Comparison of ENCODE assay signal across 18 cellular contexts in genomic region chr17:17033466-17033865, GRCh38. TPM values are rescaled to one million over a fixed set of nuclear protein-coding genes. Genes with fewer than 3 reads are reported as not detected.
DNase-seq lines count a peak whose midpoint lies in the region; ATAC-seq, FAIRE-seq and TF ChIP-seq lines count a peak whose summit lies in the region.
"Had no signal": no experiment of that assay in that cellular context is flagged by ENCODE, and none has a peak within 500 bp of the region (broad histone marks: within the 10 kb centered on the region; RNA-seq: fewer than 3 reads in every experiment).

No MANE protein-coding gene starts in this region.

- H3K4me3 ChIP-seq in SJSA1 (no peak overlapping the region), endodermal cell (ENCODE audit: low read length) (no peak overlapping the region), osteoblast (ENCODE audit: insufficient read depth, low read length) (no peak overlapping the region)
- H3K4me3 ChIP-seq: HAP-1 had no signal

- H3K4me1 ChIP-seq in SJSA1 (replicated peaks), result peaks cover 93% of the 10 kb centered on the region
- peaks cover 12% of the 10 kb centered on the region for H3K4me1 ChIP-seq in endodermal cell (ENCODE audit: control insufficient read depth, insufficient read depth, low read length)
- H3K4me1 ChIP-seq in osteoblast (ENCODE audit: insufficient read depth, low read length), result peaks cover 53% of the 10 kb centered on the region

- intact Hi-C loops in activated CD8-positive, alpha-beta T cell treated with anti-CD3 and anti-CD28 coated beads for 36 hours (cut with micrococcal nuclease), result no loop called here

- peaks cover 37% of the 10 kb centered on the region for H3K4me1 Mint-ChIP-seq in endodermal cell
- peaks cover 38% of the 10 kb centered on the region for H3K4me1 Mint-ChIP-seq in type B pancreatic cell (ENCODE audit: unreplicated experiment)
- no peaks in the 10 kb centered on the region for H3K4me1 Mint-ChIP-seq in activated CD8-positive, alpha-beta T cell treated with anti-CD3 and anti-CD28 coated beads for 36 hours (ENCODE audit: low read depth)
- H3K4me1 Mint-ChIP-seq: CD4-positive, alpha-beta memory T cell had no signal

- WGBS in endodermal cell (ENCODE audit: insufficient coverage in 1 of 2, insufficient read length in 1 of 2), 2 experiments, result 86 to 87% methylated on average over 5 to 7 of the region's 7 CpGs

- H3K9me3 Mint-ChIP-seq in endodermal cell (no peaks in the 10 kb centered on the region), type B pancreatic cell (no peaks in the 10 kb centered on the region)
- no peaks in the 10 kb centered on the region for H3K9me3 Mint-ChIP-seq in activated CD8-positive, alpha-beta T cell treated with anti-CD3 and anti-CD28 coated beads for 36 hours
- H3K9me3 Mint-ChIP-seq: CD4-positive, alpha-beta memory T cell had no signal

- peak overlapping the region; percentile 89 for H3K27ac ChIP-seq in SJSA1
- no peak overlapping the region for H3K27ac ChIP-seq in endodermal cell (ENCODE audit: low read depth, low read length)
- peak overlapping the region; percentile 38 for H3K27ac ChIP-seq in osteoblast (ENCODE audit: low read depth, low read length)
- H3K27ac ChIP-seq: HL-60 had no signal

- no peak for ATAC-seq in activated CD8-positive, alpha-beta T cell treated with anti-CD3 and anti-CD28 coated beads for 36 hours

- H3K79me2 ChIP-seq in osteoblast (ENCODE audit: insufficient read depth, low read length), result no peaks in the 10 kb centered on the region

- POLR2A ChIA-PET in activated CD8-positive, alpha-beta T cell treated with anti-CD3 and anti-CD28 coated beads for 36 hours (lab: Charles Lee), result interaction anchor here (0.7 kb wide), 1 partner anchor 174 kb away, joined by 3 read pairs; no protein-coding TSS in a partner anchor

- H4K20me1 ChIP-seq in osteoblast (ENCODE audit: insufficient read depth, low read length), result no peaks in the 10 kb centered on the region

- no peak overlapping the region for H3K9ac ChIP-seq in endodermal cell (ENCODE audit: extremely low read depth, low read length, poor library complexity, severe bottlenecking)

- DNase-seq in SJSA1 (ENCODE audit: low read depth in 1 of 2, low spot score in 2 of 2) (peak in 1 of 2 experiments; percentile 70), endodermal cell (peak; percentile 37), osteoblast (ENCODE audit: insufficient read length, low spot score, missing footprints) (peak; percentile 39), type B pancreatic cell (ENCODE audit: extremely low spot score, unreplicated experiment) (no peak), cortex of kidney (lab: John Stamatoyannopoulos, UW) (no peak), GM19239 (ENCODE audit: insufficient read length, low spot score) (no peak)
- no peak for DNase-seq in activated CD8-positive, alpha-beta T cell treated with anti-CD3 and anti-CD28 coated beads for 36 hours
- DNase-seq: Calu3; CD4-positive, alpha-beta memory T cell; NCI-H1417 treated with DMSO at 0.1 percent for 48 hours; NCI-H1930; NCI-H446; NK-92 treated with Interleukin-12 subunit alpha and Interleukin-12 subunit beta, amount 100 ng/mL, for 24 hours; SIG-M5 had no signal

- no peaks in the 10 kb centered on the region for H3K9me3 ChIP-seq in SJSA1 (replicated peaks)
- no peaks in the 10 kb centered on the region for H3K9me3 ChIP-seq in endodermal cell (ENCODE audit: control insufficient read depth, low read length)
- no peaks in the 10 kb centered on the region for H3K9me3 ChIP-seq in osteoblast (ENCODE audit: low read depth, low read length)
- H3K9me3 ChIP-seq: HAP-1 had no signal

- H3K27ac Mint-ChIP-seq in endodermal cell (no peak overlapping the region), type B pancreatic cell (peak overlapping the region; percentile 31)
- H3K27ac Mint-ChIP-seq in activated CD8-positive, alpha-beta T cell treated with anti-CD3 and anti-CD28 coated beads for 36 hours, result no peak overlapping the region
- H3K27ac Mint-ChIP-seq: B cell had no signal

- H3K4me2 ChIP-seq in osteoblast (ENCODE audit: insufficient read depth, low read length), result no peak overlapping the region

- H3K27me3 ChIP-seq in SJSA1 (replicated peaks) (no peaks in the 10 kb centered on the region), endodermal cell (ENCODE audit: control insufficient read depth, insufficient read depth, low read length, poor library complexity, severe bottlenecking) (no peaks in the 10 kb centered on the region), osteoblast (ENCODE audit: insufficient read depth, low read length) (no peaks in the 10 kb centered on the region)

- H3K36me3 ChIP-seq in SJSA1 (no peaks in the 10 kb centered on the region), endodermal cell (ENCODE audit: control insufficient read depth, insufficient read depth, low read length) (no peaks in the 10 kb centered on the region), osteoblast (ENCODE audit: insufficient read depth, low read length) (no peaks in the 10 kb centered on the region)
- H3K36me3 ChIP-seq: HAP-1 had no signal

- FAIRE-seq in GM19239 (lab: Jason Lieb, UNC), result no peak
- FAIRE-seq: HTR-8/SVneo had no signal

- TF ChIP-seq CTCF in endodermal cell (conservative IDR thresholded peaks at IDR 0.05) (no peak), osteoblast (IDR thresholded peaks at IDR 0.05; ENCODE audit: extremely low read depth, low read depth, low read length) (no peak), type B pancreatic cell (conservative IDR thresholded peaks at IDR 0.05) (no peak)
- no peak for TF ChIP-seq CTCF in activated CD8-positive, alpha-beta T cell treated with anti-CD3 and anti-CD28 coated beads for 36 hours (IDR thresholded peaks at IDR 0.05)

- CTCF ChIA-PET in activated CD8-positive, alpha-beta T cell treated with anti-CD3 and anti-CD28 coated beads for 36 hours (lab: Charles Lee), result no interaction called here

- no peak overlapping the region for H3K4me3 Mint-ChIP-seq in endodermal cell
- H3K4me3 Mint-ChIP-seq in type B pancreatic cell, result no peak overlapping the region
- no peak overlapping the region for H3K4me3 Mint-ChIP-seq in activated CD8-positive, alpha-beta T cell treated with anti-CD3 and anti-CD28 coated beads for 36 hours
- H3K4me3 Mint-ChIP-seq: B cell; CD4-positive, alpha-beta memory T cell had no signal

- H2AFZ ChIP-seq in osteoblast (ENCODE audit: low read length), result peak overlapping the region; percentile 1

- H3K36me3 Mint-ChIP-seq in endodermal cell (ENCODE audit: low read depth) (no peaks in the 10 kb centered on the region), type B pancreatic cell (no peaks in the 10 kb centered on the region)
- H3K36me3 Mint-ChIP-seq in activated CD8-positive, alpha-beta T cell treated with anti-CD3 and anti-CD28 coated beads for 36 hours (ENCODE audit: low read depth), result no peaks in the 10 kb centered on the region
- H3K36me3 Mint-ChIP-seq: CD4-positive, alpha-beta memory T cell had no signal

- H3K27me3 Mint-ChIP-seq in endodermal cell (ENCODE audit: insufficient read depth) (no peaks in the 10 kb centered on the region), type B pancreatic cell (no peaks in the 10 kb centered on the region)
- no peaks in the 10 kb centered on the region for H3K27me3 Mint-ChIP-seq in activated CD8-positive, alpha-beta T cell treated with anti-CD3 and anti-CD28 coated beads for 36 hours
- H3K27me3 Mint-ChIP-seq: B cell; CD4-positive, alpha-beta memory T cell had no signal

RNA-seq across cellular contexts. Expression of gene MPRIP, which starts 8.8 kb away (rescaled TPM):
- total RNA-seq in SJSA1 (2014; rRNA removed; shearing (Covaris generic)), result 193 and 199 TPM in 2 replicates
- total RNA-seq in endodermal cell, result 100 to 1,000 TPM; 154 to 155 TPM
- polyA plus RNA-seq in endodermal cell (2013, experiment 1 of 2), result 126 TPM
- polyA plus RNA-seq in endodermal cell (2013, experiment 2 of 2), result 112 TPM
- 120 and 149 TPM in 2 replicates for total RNA-seq in osteoblast
- 275 and 367 TPM in 2 replicates for total RNA-seq in type B pancreatic cell (ENCODE audit: low replicate concordance)
- 100 to 1,000 TPM; 132 to 135 TPM for total RNA-seq in activated CD8-positive, alpha-beta T cell treated with anti-CD3 and anti-CD28 coated beads for 36 hours

Comparison
In these comparisons a context has a peak if more than half of its experiments do, and no peak if none do; other contexts are left out.
1. DNase-seq: peak in endodermal cell (single experiment) and osteoblast (single experiment); none in type B pancreatic cell (single experiment), cortex of kidney (single experiment), activated CD8-positive, alpha-beta T cell treated with anti-CD3 and anti-CD28 coated beads for 36 hours (single experiment) and GM19239 (single experiment).